In the genomic region with DNA sequence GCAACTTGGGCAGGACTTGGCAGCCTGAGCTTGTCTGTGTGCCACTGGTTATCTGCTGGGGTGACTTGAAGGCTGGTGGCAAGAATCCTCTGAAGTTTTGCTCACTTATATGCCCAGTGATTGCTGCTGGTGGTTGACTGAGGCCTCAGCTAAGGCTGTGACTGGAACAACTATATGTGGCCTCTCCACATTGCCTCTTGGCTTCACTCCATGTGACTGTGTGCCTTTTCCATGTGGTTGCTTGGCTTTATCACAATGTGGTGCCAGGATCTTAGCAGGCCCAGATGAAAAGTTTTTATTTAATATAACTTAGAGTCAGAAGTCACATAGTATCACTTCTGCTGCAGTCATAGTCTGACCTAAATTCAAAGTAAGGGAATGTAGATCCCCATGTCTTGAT, we compare ENCODE assay signal across 20 cellular contexts.
"Had no signal": no experiment of that assay in that cellular context is flagged by ENCODE, and none has a peak within 500 bp of the region (broad histone marks: within the 10 kb centered on the region; RNA-seq: fewer than 3 reads in every experiment).

No MANE protein-coding gene starts in this region.

- H3K27ac ChIP-seq: body of pancreas, cardiac muscle cell, ovary, prostate gland, right atrium auricular region, transverse colon had no signal

- FAIRE-seq: urothelium cell line had no signal

- H3K27me3 Mint-ChIP-seq: activated CD4-positive, alpha-beta memory T cell treated with anti-CD3 and anti-CD28 coated beads for 36 hours; activated naive CD8-positive, alpha-beta T cell treated with anti-CD3 and anti-CD28 coated beads, Interleukin-2, amount 10 ng/mL, durations not matched to agents 7 days and 5 days; stimulated activated naive CD8-positive, alpha-beta T cell treated with anti-CD3 and anti-CD28 coated beads, Interleukin-15, amount 100 ng/mL, for 72 hours; T-helper 17 cell had no signal

- H3K36me3 ChIP-seq: cardiac muscle cell, ovary, prostate gland, right atrium auricular region, transverse colon had no signal

- H3K9me3 Mint-ChIP-seq: activated CD4-positive, alpha-beta memory T cell treated with anti-CD3 and anti-CD28 coated beads for 36 hours; activated naive CD8-positive, alpha-beta T cell treated with anti-CD3 and anti-CD28 coated beads, Interleukin-2, amount 10 ng/mL, durations not matched to agents 7 days and 5 days; natural killer cell treated with Interleukin-12 subunit alpha and Interleukin-12 subunit beta and Interleukin-15 and Interleukin-18, amount 100 ng/mL, for 72 hours; stimulated activated naive CD8-positive, alpha-beta T cell treated with anti-CD3 and anti-CD28 coated beads, Interleukin-15, amount 100 ng/mL, for 72 hours had no signal

- H3K4me1 ChIP-seq: body of pancreas, prostate gland, right atrium auricular region, transverse colon had no signal

- H3K27ac Mint-ChIP-seq: activated CD4-positive, alpha-beta memory T cell treated with anti-CD3 and anti-CD28 coated beads for 36 hours; activated naive CD8-positive, alpha-beta T cell treated with anti-CD3 and anti-CD28 coated beads, Interleukin-2, amount 10 ng/mL, durations not matched to agents 7 days and 5 days; natural killer cell treated with Interleukin-12 subunit alpha and Interleukin-12 subunit beta and Interleukin-15 and Interleukin-18, amount 100 ng/mL, for 72 hours; stimulated activated naive CD8-positive, alpha-beta T cell treated with anti-CD3 and anti-CD28 coated beads, Interleukin-15, amount 100 ng/mL, for 72 hours; T-helper 17 cell had no signal

- H3K27me3 ChIP-seq: body of pancreas, cardiac muscle cell, ovary, right atrium auricular region, transverse colon had no signal

- DNase-seq: activated CD4-positive, alpha-beta memory T cell treated with anti-CD3 and anti-CD28 coated beads for 36 hours; activated CD4-positive, alpha-beta T cell treated with anti-CD3 and anti-CD28 coated beads for 48 hours; activated naive CD4-positive, alpha-beta T cell treated with Interleukin-2 at 50 U/mL for 16 hours; activated naive CD8-positive, alpha-beta T cell treated with anti-CD3 and anti-CD28 coated beads, Interleukin-2, amount 10 ng/mL, durations not matched to agents 7 days and 5 days; activated T-cell treated with anti-CD3 and anti-CD28 coated beads, Interleukin-2, amount 50 U/mL, for 48 hours; amygdala; body of pancreas; erythroblast; hippocampal formation; midbrain; ovary; stimulated activated CD4-positive, alpha-beta T cell treated with anti-CD3 and anti-CD28 coated beads, Interleukin-12 subunit alpha, Interleukin-12 subunit beta, amount 100 ng/mL, for 4 hours; stimulated activated naive CD8-positive, alpha-beta T cell treated with anti-CD3 and anti-CD28 coated beads, Interleukin-15, amount 100 ng/mL, for 72 hours; T-helper 17 cell; transverse colon had no signal

- H3K4me3 Mint-ChIP-seq: activated CD4-positive, alpha-beta memory T cell treated with anti-CD3 and anti-CD28 coated beads for 36 hours; activated naive CD8-positive, alpha-beta T cell treated with anti-CD3 and anti-CD28 coated beads, Interleukin-2, amount 10 ng/mL, durations not matched to agents 7 days and 5 days; natural killer cell treated with Interleukin-12 subunit alpha and Interleukin-12 subunit beta and Interleukin-15 and Interleukin-18, amount 100 ng/mL, for 72 hours; stimulated activated naive CD8-positive, alpha-beta T cell treated with anti-CD3 and anti-CD28 coated beads, Interleukin-15, amount 100 ng/mL, for 72 hours; T-helper 17 cell had no signal

- H3K4me1 Mint-ChIP-seq: activated naive CD8-positive, alpha-beta T cell treated with anti-CD3 and anti-CD28 coated beads, Interleukin-2, amount 10 ng/mL, durations not matched to agents 7 days and 5 days; stimulated activated naive CD8-positive, alpha-beta T cell treated with anti-CD3 and anti-CD28 coated beads, Interleukin-15, amount 100 ng/mL, for 72 hours; T-helper 17 cell had no signal

- H3K36me3 Mint-ChIP-seq: activated CD4-positive, alpha-beta memory T cell treated with anti-CD3 and anti-CD28 coated beads for 36 hours; natural killer cell treated with Interleukin-12 subunit alpha and Interleukin-12 subunit beta and Interleukin-15 and Interleukin-18, amount 100 ng/mL, for 72 hours had no signal

- H3K9me3 ChIP-seq: body of pancreas, ovary, prostate gland had no signal

- H3K4me3 ChIP-seq: body of pancreas, cardiac muscle cell, ovary, prostate gland, right atrium auricular region, transverse colon had no signal
